11 cellular contexts compared by ENCODE assay signal in the genomic region with DNA sequence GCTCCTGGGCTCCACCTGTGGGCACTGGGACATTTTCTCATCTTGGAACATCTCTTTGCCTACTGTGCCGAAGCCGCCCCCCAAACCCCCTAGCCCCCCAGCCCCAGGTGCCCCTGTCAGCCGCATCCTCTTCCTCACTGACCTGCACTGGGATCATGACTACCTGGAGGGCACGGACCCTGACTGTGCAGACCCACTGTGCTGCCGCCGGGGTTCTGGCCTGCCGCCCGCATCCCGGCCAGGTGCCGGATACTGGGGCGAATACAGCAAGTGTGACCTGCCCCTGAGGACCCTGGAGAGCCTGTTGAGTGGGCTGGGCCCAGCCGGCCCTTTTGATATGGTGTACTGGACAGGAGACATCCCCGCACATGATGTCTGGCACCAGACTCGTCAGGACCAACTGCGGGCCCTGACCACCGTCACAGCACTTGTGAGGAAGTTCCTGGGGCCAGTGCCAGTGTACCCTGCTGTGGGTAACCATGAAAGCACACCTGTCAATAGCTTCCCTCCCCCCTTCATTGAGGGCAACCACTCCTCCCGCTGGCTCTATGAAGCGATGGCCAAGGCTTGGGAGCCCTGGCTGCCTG. TPM values are rescaled to one million over a fixed set of nuclear protein-coding genes. Genes with fewer than 3 reads are reported as not detected.
A peak's percentile ranks its signal among the peaks of the same experiment; 100 is the strongest.
DNase-seq lines count a peak whose midpoint lies in the region; ATAC-seq, FAIRE-seq and TF ChIP-seq lines count a peak whose summit lies in the region.
"Had no signal": no experiment of that assay in that cellular context is flagged by ENCODE, and none has a peak within 500 bp of the region (broad histone marks: within the 10 kb centered on the region; RNA-seq: fewer than 3 reads in every experiment).

No MANE protein-coding gene starts in this region.

- no peak for DNase-seq in activated T-cell treated with anti-CD3 and anti-CD28 coated beads, Interleukin-2, amount 50 U/mL, for 72 hours
- DNase-seq in activated T-cell treated with anti-CD3 and anti-CD28 coated beads for 4 hours (no peak), HepG2 (ENCODE audit: low spot score) (no peak), NCI-H1105 treated with DMSO at 0.1 percent for 48 hours (lab: John Stamatoyannopoulos, UW) (no peak)
- peak; percentile 54 for DNase-seq in activated CD8-positive, alpha-beta memory T cell treated with anti-CD3 and anti-CD28 coated beads, Interleukin-2, amount 50 U/mL, for 48 hours
- DNase-seq in activated CD4-positive, alpha-beta T cell treated with anti-CD3 and anti-CD28 coated beads for 4 hours = no peak
- DNase-seq: activated gamma-delta T cell, NCI-H1048, SJCRH30 had no signal

- 89% methylated on average over 8 of the region's 18 CpGs for WGBS in HepG2 (ENCODE audit: low lambda C conversion rate)

- H3K4me1 ChIP-seq in HepG2 (ENCODE audit: insufficient read depth, low read length) (peaks cover 36% of the 10 kb centered on the region), subcutaneous abdominal adipose tissue (ENCODE audit: control insufficient read depth in 5 of 5, insufficient read depth in 5 of 5, low read length in 5 of 5) (peaks cover 7 to 21% (median 19%) of the 10 kb centered on the region in 5 donors)
- H3K4me1 ChIP-seq: SJCRH30 had no signal

- H3K79me2 ChIP-seq in HepG2 (ENCODE audit: insufficient read depth, low read length) = no peaks in the 10 kb centered on the region

- H3K36me3 Mint-ChIP-seq in activated T-cell treated with anti-CD3 and anti-CD28 coated beads, Interleukin-2, amount 50 U/mL, for 72 hours (ENCODE audit: insufficient read depth in 2 of 2) = peaks cover 2 to 6% of the 10 kb centered on the region in 2 donors

- ATAC-seq in activated T-cell treated with anti-CD3 and anti-CD28 coated beads, Interleukin-2, amount 50 U/mL, for 72 hours (replicated peaks in 1 of 2) = no peak
- ATAC-seq in HepG2 (no peak), HG03432 (IDR thresholded peaks at IDR 0.05; ENCODE audit: unreplicated experiment) (no peak)

- peak overlapping the region; percentile 78; the same call in 1 of the 2 replicates for H3K4me2 ChIP-seq in HepG2 (ENCODE audit: low read depth, low read length)

- peak overlapping the region; percentile 90 to 96 for H3K4me3 Mint-ChIP-seq in activated T-cell treated with anti-CD3 and anti-CD28 coated beads, Interleukin-2, amount 50 U/mL, for 72 hours

- H3K27ac Mint-ChIP-seq in activated T-cell treated with anti-CD3 and anti-CD28 coated beads, Interleukin-2, amount 50 U/mL, for 72 hours = no peak overlapping the region

- H3K9ac ChIP-seq in HepG2 (ENCODE audit: insufficient read depth, low read depth, low read length) (no peak overlapping the region), subcutaneous abdominal adipose tissue (ENCODE audit: low read length in 5 of 5) (peak overlapping the region in 1 of 5 donors; percentile 43)

- BruUV-seq in HepG2 (replicated peaks; lab: Mats Ljungman, UMichigan) = no TSS peak

- H3K36me3 ChIP-seq in HepG2 (replicated peaks in 1 of 2; ENCODE audit: control insufficient read depth in 1 of 2, insufficient read depth in 2 of 2, low read length in 2 of 2) = no peaks in the 10 kb centered on the region
- peaks cover 0 to 32% (median 15%) of the 10 kb centered on the region in 5 donors for H3K36me3 ChIP-seq in subcutaneous abdominal adipose tissue (ENCODE audit: control insufficient read depth in 5 of 5, insufficient read depth in 5 of 5, low read length in 5 of 5)
- H3K36me3 ChIP-seq: SJCRH30 had no signal

- no peak overlapping the region for H2AFZ ChIP-seq in HepG2 (ENCODE audit: low read length)

- H4K20me1 ChIP-seq in HepG2 (ENCODE audit: insufficient read depth, low read length) = no peaks in the 10 kb centered on the region

- TF ChIP-seq EP300 in HepG2 (IDR thresholded peaks at IDR 0.05; ENCODE audit: low read depth in 2 of 2, low read length in 2 of 2) = no peak
- TF ChIP-seq EP300 in HepG2 (CRISPR knock-in tag; IDR thresholded peaks at IDR 0.05; ENCODE audit: borderline replicate concordance) = no peak

- H3K9me3 ChIP-seq in HepG2 (ENCODE audit: low read length) (no peaks in the 10 kb centered on the region), subcutaneous abdominal adipose tissue (ENCODE audit: control insufficient read depth in 5 of 5, low read length in 5 of 5) (no peaks in the 10 kb centered on the region)
- H3K9me3 ChIP-seq: SJCRH30 had no signal

- TF ChIP-seq CTCF in HepG2 (CRISPR knock-in tag; IDR thresholded peaks at IDR 0.05) = no peak

- intact Hi-C loops in HepG2 (cut with micrococcal nuclease; ENCODE audit: unreplicated experiment) = loop anchor here (5.0 kb wide), 1 partner anchor 51 kb away; a partner anchor contains a TSS

- in situ Hi-C loops in HepG2 (cut with HindIII; ENCODE audit: extremely low pct_ligation_motif_present, low pct_unique_long_range_greater_than_20kb) = no loop called here

- TF ChIP-seq POLR2A in HepG2 (IDR thresholded peaks at IDR 0.05; ENCODE audit: insufficient read depth in 1 of 2, low read depth in 2 of 2, low read length in 2 of 2) = no peak

- FAIRE-seq in HepG2 (lab: Jason Lieb, UNC) = no peak

- no peaks in the 10 kb centered on the region for H3K27me3 Mint-ChIP-seq in activated T-cell treated with anti-CD3 and anti-CD28 coated beads, Interleukin-2, amount 50 U/mL, for 72 hours (ENCODE audit: low read depth)

- CTCF ChIA-PET in HepG2 (lab: Yijun Ruan, JAX; ENCODE audit: low intra/inter-chr PET ratio, low total read pairs) = no interaction called here

- POLR2A ChIA-PET in HepG2 (lab: Yijun Ruan, JAX) = interaction anchor here (2.1 kb wide), 1 partner anchor 28 kb away, joined by 15 read pairs; a partner anchor contains a TSS

- H3K27ac ChIP-seq in HepG2 (ENCODE audit: extremely low read length, insufficient read depth, low read length) (no peak overlapping the region), subcutaneous abdominal adipose tissue (ENCODE audit: low read depth, low read length) (peak overlapping the region; percentile 85)
- H3K27ac ChIP-seq: SJCRH30 had no signal

- H3K27me3 ChIP-seq in HepG2 (ENCODE audit: control insufficient read depth in 1 of 2, insufficient read depth in 2 of 2, low read length in 2 of 2) (no peaks in the 10 kb centered on the region; a peak in 3 of 5 replicates), subcutaneous abdominal adipose tissue (ENCODE audit: control insufficient read depth in 5 of 5, insufficient read depth in 4 of 5, low read length in 5 of 5) (no peaks in the 10 kb centered on the region)
- H3K27me3 ChIP-seq: SJCRH30 had no signal

- peaks cover 62% of the 10 kb centered on the region for H3K4me1 Mint-ChIP-seq in activated T-cell treated with anti-CD3 and anti-CD28 coated beads, Interleukin-2, amount 50 U/mL, for 72 hours (ENCODE audit: low read depth)

- no peak overlapping the region for H3K4me3 ChIP-seq in HepG2 (replicated peaks in 1 of 3; ENCODE audit: insufficient read depth in 1 of 3, low read depth in 2 of 3, low read length in 3 of 3)
- H3K4me3 ChIP-seq in subcutaneous abdominal adipose tissue (ENCODE audit: low read depth in 1 of 5, low read length in 5 of 5) = peak overlapping the region in 3 of 5 donors; percentile 66 to 88 (median 83)

- H3K9me3 Mint-ChIP-seq in activated T-cell treated with anti-CD3 and anti-CD28 coated beads, Interleukin-2, amount 50 U/mL, for 72 hours = no peaks in the 10 kb centered on the region

- TF ChIP-seq RAD21 in HepG2 (CRISPR knock-in tag; IDR thresholded peaks at IDR 0.05) = no peak

RNA-seq across cellular contexts. Expression of a gene that starts 1.4 kb away (rescaled TPM):
- 10 to 100 TPM; 21.7 to 25.9 TPM for total RNA-seq in activated T-cell treated with anti-CD3 and anti-CD28 coated beads, Interleukin-2, amount 50 U/mL, for 72 hours
- 5.3 and 8.4 TPM in 2 replicates for total RNA-seq in HepG2 (2016; rRNA removed; fragmentation: Illumina TruSeq; extraction: Trizol)
- total RNA-seq in HepG2 (2016; cell fraction: cytosol; rRNA removed; fragmentation: Illumina TruSeq; extraction: Trizol; ENCODE audit: low read depth) = 3.1 and 3.7 TPM in 2 replicates
- total RNA-seq in HepG2 (2016; cell fraction: insoluble cytoplasmic fraction; rRNA removed; fragmentation: Illumina TruSeq; extraction: Trizol) = 3.9 and 9.3 TPM in 2 replicates
- 7.2 TPM in 2 replicates for total RNA-seq in HepG2 (2016; cell fraction: membrane; rRNA removed; fragmentation: Illumina TruSeq; extraction: Trizol)
- total RNA-seq in HepG2 (2016; cell fraction: nucleus; rRNA removed; fragmentation: Illumina TruSeq; extraction: Trizol) = 7.5 and 7.8 TPM in 2 replicates
- 6.3 and 9.2 TPM in 2 replicates for polyA plus RNA-seq in HepG2 (2011; rRNA removed)
- 6.7 and 8.2 TPM in 2 replicates for polyA plus RNA-seq in HepG2 (2011; cell fraction: cytosol; rRNA removed)
- polyA plus RNA-seq in HepG2 (2011; cell fraction: nucleus; rRNA removed) = 5.6 and 6.2 TPM in 2 replicates
- 5.3 and 6.5 TPM in 2 replicates for polyA plus RNA-seq in HepG2 (2012)
- 3.8 and 4.6 TPM in 2 replicates for polyA plus RNA-seq in HepG2 (2016; cell fraction: cytosol; fragmentation: Illumina TruSeq; extraction: Trizol; ENCODE audit: low read depth)
- polyA plus RNA-seq in HepG2 (2016; cell fraction: insoluble cytoplasmic fraction; fragmentation: Illumina TruSeq; extraction: Trizol; ENCODE audit: low read depth) = 4.9 and 6.3 TPM in 2 replicates
- 8.5 and 9.0 TPM in 2 replicates for polyA plus RNA-seq in HepG2 (2016; cell fraction: membrane; fragmentation: Illumina TruSeq; extraction: Trizol; ENCODE audit: low read depth)
- 16.3 TPM in 2 replicates for polyA plus RNA-seq in HepG2 (2016; cell fraction: nucleus; fragmentation: Illumina TruSeq; extraction: Trizol; ENCODE audit: insufficient read depth, low read depth)
- polyA minus RNA-seq in HepG2 (2011; rRNA and poly(A)+ RNA removed; ENCODE audit: low replicate concordance) = 5.4 and 13.1 TPM in 2 replicates
- 4.3 and 5.8 TPM in 2 replicates for polyA minus RNA-seq in HepG2 (2011; cell fraction: cytosol; rRNA and poly(A)+ RNA removed)
- polyA minus RNA-seq in HepG2 (2011; cell fraction: nucleus; rRNA and poly(A)+ RNA removed) = 1.7 and 2.2 TPM in 2 replicates

RNA-seq across cellular contexts. Expression of a gene that starts 27.3 kb away (rescaled TPM):
- total RNA-seq in activated T-cell treated with anti-CD3 and anti-CD28 coated beads, Interleukin-2, amount 50 U/mL, for 72 hours = 10 to 100 TPM; 42.0 to 63.8 TPM
- total RNA-seq in HepG2 (2016; rRNA removed; fragmentation: Illumina TruSeq; extraction: Trizol) = 2.4 and 3.5 TPM in 2 replicates
- total RNA-seq in HepG2 (2016; cell fraction: cytosol; rRNA removed; fragmentation: Illumina TruSeq; extraction: Trizol; ENCODE audit: low read depth) = 1.0 and 1.7 TPM in 2 replicates
- total RNA-seq in HepG2 (2016; cell fraction: insoluble cytoplasmic fraction; rRNA removed; fragmentation: Illumina TruSeq; extraction: Trizol) = 2.1 and 2.8 TPM in 2 replicates
- 1.9 and 2.4 TPM in 2 replicates for total RNA-seq in HepG2 (2016; cell fraction: membrane; rRNA removed; fragmentation: Illumina TruSeq; extraction: Trizol)
- total RNA-seq in HepG2 (2016; cell fraction: nucleus; rRNA removed; fragmentation: Illumina TruSeq; extraction: Trizol) = 1.5 and 2.5 TPM in 2 replicates
- polyA plus RNA-seq in HepG2 (2011; rRNA removed) = 1.7 and 2.4 TPM in 2 replicates
- polyA plus RNA-seq in HepG2 (2011; cell fraction: cytosol; rRNA removed) = 1.7 and 1.8 TPM in 2 replicates
- 3.0 and 5.2 TPM in 2 replicates for polyA plus RNA-seq in HepG2 (2011; cell fraction: nucleus; rRNA removed)
- polyA plus RNA-seq in HepG2 (2012) = 0.78 and 1.0 TPM in 2 replicates
- 1.1 and 1.3 TPM in 2 replicates for polyA plus RNA-seq in HepG2 (2016; cell fraction: cytosol; fragmentation: Illumina TruSeq; extraction: Trizol; ENCODE audit: low read depth)
- polyA plus RNA-seq in HepG2 (2016; cell fraction: insoluble cytoplasmic fraction; fragmentation: Illumina TruSeq; extraction: Trizol; ENCODE audit: low read depth) = 1.9 and 2.0 TPM in 2 replicates
- 1.4 and 1.5 TPM in 2 replicates for polyA plus RNA-seq in HepG2 (2016; cell fraction: membrane; fragmentation: Illumina TruSeq; extraction: Trizol; ENCODE audit: low read depth)
- polyA plus RNA-seq in HepG2 (2016; cell fraction: nucleus; fragmentation: Illumina TruSeq; extraction: Trizol; ENCODE audit: insufficient read depth, low read depth) = 2.7 and 3.0 TPM in 2 replicates
- 0.37 and 2.9 TPM in 2 replicates for polyA minus RNA-seq in HepG2 (2011; rRNA and poly(A)+ RNA removed; ENCODE audit: low replicate concordance)
- 0.44 and 2.0 TPM in 2 replicates for polyA minus RNA-seq in HepG2 (2011; cell fraction: cytosol; rRNA and poly(A)+ RNA removed)
- polyA minus RNA-seq in HepG2 (2011; cell fraction: nucleus; rRNA and poly(A)+ RNA removed) = 1.9 and 2.4 TPM in 2 replicates

RNA-seq across cellular contexts. Expression of a gene that starts 49.1 kb away (rescaled TPM):
- 1 to 10 TPM; 1.2 to 1.6 TPM for total RNA-seq in activated T-cell treated with anti-CD3 and anti-CD28 coated beads, Interleukin-2, amount 50 U/mL, for 72 hours
- total RNA-seq in HepG2 (2016; rRNA removed; fragmentation: Illumina TruSeq; extraction: Trizol) = 29.6 and 57.4 TPM in 2 replicates
- 7.4 and 9.1 TPM in 2 replicates for total RNA-seq in HepG2 (2016; cell fraction: cytosol; rRNA removed; fragmentation: Illumina TruSeq; extraction: Trizol; ENCODE audit: low read depth)
- total RNA-seq in HepG2 (2016; cell fraction: insoluble cytoplasmic fraction; rRNA removed; fragmentation: Illumina TruSeq; extraction: Trizol) = 28.5 and 59.2 TPM in 2 replicates
- total RNA-seq in HepG2 (2016; cell fraction: membrane; rRNA removed; fragmentation: Illumina TruSeq; extraction: Trizol) = 9.6 and 11.3 TPM in 2 replicates
- total RNA-seq in HepG2 (2016; cell fraction: nucleus; rRNA removed; fragmentation: Illumina TruSeq; extraction: Trizol) = 60.0 and 62.1 TPM in 2 replicates
- polyA plus RNA-seq in HepG2 (2011; rRNA removed) = 6.2 and 9.2 TPM in 2 replicates
- polyA plus RNA-seq in HepG2 (2011; cell fraction: cytosol; rRNA removed) = 7.9 and 10.5 TPM in 2 replicates
- 6.2 and 6.6 TPM in 2 replicates for polyA plus RNA-seq in HepG2 (2011; cell fraction: nucleus; rRNA removed)
- polyA plus RNA-seq in HepG2 (2012) = 1.3 and 1.4 TPM in 2 replicates
- polyA plus RNA-seq in HepG2 (2016; cell fraction: cytosol; fragmentation: Illumina TruSeq; extraction: Trizol; ENCODE audit: low read depth) = 6.7 and 7.9 TPM in 2 replicates
- 28.3 and 32.1 TPM in 2 replicates for polyA plus RNA-seq in HepG2 (2016; cell fraction: insoluble cytoplasmic fraction; fragmentation: Illumina TruSeq; extraction: Trizol; ENCODE audit: low read depth)
- polyA plus RNA-seq in HepG2 (2016; cell fraction: membrane; fragmentation: Illumina TruSeq; extraction: Trizol; ENCODE audit: low read depth) = 8.6 and 17.5 TPM in 2 replicates
- 86.2 and 88.6 TPM in 2 replicates for polyA plus RNA-seq in HepG2 (2016; cell fraction: nucleus; fragmentation: Illumina TruSeq; extraction: Trizol; ENCODE audit: insufficient read depth, low read depth)
- polyA minus RNA-seq in HepG2 (2011; rRNA and poly(A)+ RNA removed; ENCODE audit: low replicate concordance) = 0.26 and 20.4 TPM in 2 replicates
- 3.1 and 4.2 TPM in 2 replicates for polyA minus RNA-seq in HepG2 (2011; cell fraction: cytosol; rRNA and poly(A)+ RNA removed)
- polyA minus RNA-seq in HepG2 (2011; cell fraction: nucleus; rRNA and poly(A)+ RNA removed) = 4.1 and 4.5 TPM in 2 replicates
- total RNA-seq: SJCRH30 had no signal

Comparison
In these comparisons a context has a peak if more than half of its experiments do, and no peak if none do; other contexts are left out.
1. H3K4me3 ChIP-seq: peak in subcutaneous abdominal adipose tissue (3 of 5); none in HepG2 (0 of 3).
2. RNA of a gene that starts 27.3 kb away (total RNA-seq): 42.0 to 63.8 TPM in activated T-cell treated with anti-CD3 and anti-CD28 coated beads, Interleukin-2, amount 50 U/mL, for 72 hours; 1.0 to 3.5 TPM in HepG2; every median in the first group is over 4 times any median in the second.